ENCODE assay signal across 10 cellular contexts in the genomic region with DNA sequence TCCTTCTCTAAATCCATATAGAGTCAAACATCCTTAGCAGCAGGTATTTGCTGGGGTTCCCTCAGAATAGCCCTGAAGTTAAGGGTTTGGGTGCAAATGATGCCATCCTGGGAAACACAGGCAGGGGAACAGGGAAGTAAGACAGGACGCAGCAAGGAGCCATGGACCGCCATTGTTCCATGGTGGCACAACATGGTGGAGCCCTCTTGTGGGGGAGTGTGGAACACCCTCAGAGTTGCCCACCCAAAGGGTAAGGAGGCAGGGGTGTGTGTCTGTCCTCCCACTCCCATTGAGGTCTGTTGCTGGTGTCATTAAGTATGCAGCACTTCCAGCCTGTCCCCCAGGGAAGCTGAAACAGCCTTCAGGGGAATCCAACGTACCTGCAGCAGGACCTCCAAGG. TPM values are rescaled to one million over a fixed set of nuclear protein-coding genes. Genes with fewer than 3 reads are reported as not detected.
A peak's percentile ranks its signal among the peaks of the same experiment; 100 is the strongest.
DNase-seq lines count a peak whose midpoint lies in the region; ATAC-seq and TF ChIP-seq lines count a peak whose summit lies in the region.
"Had no signal": no experiment of that assay in that cellular context is flagged by ENCODE, and none has a peak within 500 bp of the region (broad histone marks: within the 10 kb centered on the region; RNA-seq: fewer than 3 reads in every experiment).

No MANE protein-coding gene starts in this region.

- intact Hi-C loops in Caco-2 (cut with micrococcal nuclease; ENCODE audit: unreplicated experiment), result no loop called here

- BruUV-seq in Caco-2 (replicated peaks; lab: Mats Ljungman, UMichigan), result no TSS peak

- H3K4me3 Mint-ChIP-seq in Caco-2 (ENCODE audit: unreplicated experiment), result no peak overlapping the region

- no peak for DNase-seq in AG09319 (ENCODE audit: extremely low read depth, low read depth)
- peak in 1 of 2 experiments; percentile 14 for DNase-seq in Caco-2
- DNase-seq in fibroblast of villous mesenchyme (ENCODE audit: low read depth), result no peak
- DNase-seq in stimulated activated naive CD4-positive, alpha-beta T cell (lab: John Stamatoyannopoulos, UW), result no peak
- no peak for DNase-seq in NCI-H2107 treated with DMSO at 0.1 percent for 48 hours (lab: John Stamatoyannopoulos, UW; ENCODE audit: unreplicated experiment)
- DNase-seq: central memory CD4-positive, alpha-beta T cell; occipital lobe had no signal

- TF ChIP-seq CTCF in AG09319 (IDR thresholded peaks at IDR 0.05; ENCODE audit: low read depth, low read length) (peak; percentile 13; the same call in 1 of the 2 replicates), Caco-2 (IDR thresholded peaks at IDR 0.05; ENCODE audit: insufficient read depth in 1 of 2, low read depth in 1 of 2, low read length in 1 of 2, severe bottlenecking in 1 of 2, unreplicated experiment in 1 of 2) (peak; percentile 22 to 36), OCI-LY1 (IDR thresholded peaks at IDR 0.05; ENCODE audit: low read length) (peak; percentile 68), fibroblast of villous mesenchyme (IDR thresholded peaks at IDR 0.05; ENCODE audit: insufficient read depth, low read depth, low read length) (peak; percentile 42)

- H3K4me2 ChIP-seq in OCI-LY1 (ENCODE audit: low read length), result no peak overlapping the region

- no peaks in the 10 kb centered on the region for H4K20me1 ChIP-seq in OCI-LY1 (ENCODE audit: insufficient read depth, low read length)

- H3K27ac ChIP-seq in OCI-LY1 (ENCODE audit: low read depth, low read length, poor library complexity, severe bottlenecking), result no peak overlapping the region

- peaks cover 2% of the 10 kb centered on the region for H3K4me1 Mint-ChIP-seq in Caco-2 (ENCODE audit: low read depth, unreplicated experiment)

- H3F3A ChIP-seq in OCI-LY1 (ENCODE audit: insufficient read depth, low read length), result no peaks in the 10 kb centered on the region

- H3K27me3 ChIP-seq in Caco-2 (replicated peaks; ENCODE audit: control insufficient read depth, insufficient read depth, low read length) (no peaks in the 10 kb centered on the region), OCI-LY1 (ENCODE audit: insufficient read depth, low read length) (no peaks in the 10 kb centered on the region)

- H3K36me3 ChIP-seq in Caco-2 (ENCODE audit: control insufficient read depth, insufficient read depth, low read length) (no peaks in the 10 kb centered on the region), OCI-LY1 (ENCODE audit: insufficient read depth, low read length) (no peaks in the 10 kb centered on the region)

- CTCF ChIA-PET in Caco-2 (lab: Charles Lee), result interaction anchor here (0.6 kb wide), 1 partner anchor 1031 kb away, joined by 6 read pairs; no protein-coding TSS in a partner anchor

- ATAC-seq in HG02870 (IDR thresholded peaks at IDR 0.05; ENCODE audit: unreplicated experiment), result no peak
- ATAC-seq in GM18907 (IDR thresholded peaks at IDR 0.05; ENCODE audit: unreplicated experiment), result no peak

- no peaks in the 10 kb centered on the region for H3K79me2 ChIP-seq in OCI-LY1 (ENCODE audit: insufficient read depth, low read length)

- peaks cover 9% of the 10 kb centered on the region for H3K9me3 Mint-ChIP-seq in Caco-2 (ENCODE audit: unreplicated experiment)

- no peak overlapping the region for H3K9ac ChIP-seq in OCI-LY1 (ENCODE audit: low read length)

- no peaks in the 10 kb centered on the region for H3K9me2 ChIP-seq in OCI-LY1 (ENCODE audit: low read depth, low read length)

- no peaks in the 10 kb centered on the region for H3K36me3 Mint-ChIP-seq in Caco-2 (ENCODE audit: insufficient read depth, unreplicated experiment)

- H3K4me1 ChIP-seq in Caco-2 (no peaks in the 10 kb centered on the region), OCI-LY1 (ENCODE audit: insufficient read depth, low read length, severe bottlenecking) (peaks cover 7% of the 10 kb centered on the region)

- H3K4me3 ChIP-seq in Caco-2 (ENCODE audit: low read depth, low read length) (no peak overlapping the region), OCI-LY1 (ENCODE audit: low read depth, low read length, poor library complexity, severe bottlenecking) (no peak overlapping the region), fibroblast of villous mesenchyme (ENCODE audit: low read depth, low read length) (no peak overlapping the region)

- no peak overlapping the region for H2AFZ ChIP-seq in OCI-LY1 (ENCODE audit: low read length)

- POLR2A ChIA-PET in Caco-2 (lab: Charles Lee), result no interaction called here

- H3K27ac Mint-ChIP-seq in Caco-2 (ENCODE audit: unreplicated experiment), result no peak overlapping the region

- H3K9me3 ChIP-seq in Caco-2, result no peaks in the 10 kb centered on the region
- no peaks in the 10 kb centered on the region for H3K9me3 ChIP-seq in OCI-LY1 (ENCODE audit: low read length)

- peaks cover 4% of the 10 kb centered on the region for H3K27me3 Mint-ChIP-seq in Caco-2 (ENCODE audit: insufficient read depth, unreplicated experiment)

RNA-seq across cellular contexts. Expression of gene RCAN1, which starts 20.4 kb away (rescaled TPM):
- total RNA-seq in Caco-2 (2022), result 27.0 and 29.4 TPM in 2 replicates
- total RNA-seq in fibroblast of villous mesenchyme, result 91.5 and 308 TPM in 2 replicates

RNA-seq across cellular contexts. Expression of gene CLIC6, which starts 33.5 kb away (rescaled TPM):
- total RNA-seq in Caco-2 (2022), result not detected in 2 replicates
- under 0.01 TPM in 2 replicates for total RNA-seq in fibroblast of villous mesenchyme

Comparison
In these comparisons a context has a peak if more than half of its experiments do, and no peak if none do; other contexts are left out.
1. CTCF ChIP-seq: peak in every context shown above with its lines; median percentile 68 in OCI-LY1; 42 in fibroblast of villous mesenchyme; 29 in Caco-2; 13 in AG09319.